9 cellular contexts compared by ENCODE assay signal in genomic region chr13:45331123-45331619, GRCh38. TPM values are rescaled to one million over a fixed set of nuclear protein-coding genes. Genes with fewer than 3 reads are reported as not detected.
DNase-seq lines count a peak whose midpoint lies in the region; TF ChIP-seq lines count a peak whose summit lies in the region.
"Had no signal": no experiment of that assay in that cellular context is flagged by ENCODE, and none has a peak within 500 bp of the region (broad histone marks: within the 10 kb centered on the region; RNA-seq: fewer than 3 reads in every experiment).

No MANE protein-coding gene starts in this region.

- H3K27me3 ChIP-seq in DOHH2 (ENCODE audit: control insufficient read depth, low read length) (no peaks in the 10 kb centered on the region), Karpas-422 (ENCODE audit: low read length) (no peaks in the 10 kb centered on the region)
- H3K27me3 ChIP-seq: heart right ventricle, testis had no signal

- H3K36me3 ChIP-seq in DOHH2 (ENCODE audit: control insufficient read depth, low read length) (peaks cover 33% of the 10 kb centered on the region), Karpas-422 (ENCODE audit: insufficient read depth, low read length) (peaks cover 2% of the 10 kb centered on the region; the same call in 1 of the 2 replicates)

- H3K9me3 Mint-ChIP-seq in activated CD4-positive, alpha-beta memory T cell treated with anti-CD3 and anti-CD28 coated beads, Interleukin-2, amount 10 ng/mL, durations not matched to agents 7 days and 5 days: no peaks in the 10 kb centered on the region
- no peaks in the 10 kb centered on the region for H3K9me3 Mint-ChIP-seq in nephron

- H3K9ac ChIP-seq in Karpas-422 (ENCODE audit: low read length): no peak overlapping the region

- H2AFZ ChIP-seq in Karpas-422 (ENCODE audit: low read length): no peak overlapping the region

- H3K79me2 ChIP-seq in DOHH2 (ENCODE audit: control insufficient read depth, low read length) (peaks cover 15% of the 10 kb centered on the region), Karpas-422 (ENCODE audit: low read length) (no peaks in the 10 kb centered on the region)

- H3K4me3 ChIP-seq in DOHH2 (ENCODE audit: low read length): no peak overlapping the region
- H3K4me3 ChIP-seq in Karpas-422 (ENCODE audit: low read length): no peak overlapping the region
- H3K4me3 ChIP-seq: heart right ventricle, testis had no signal

- DNase-seq in Karpas-422 (peak; percentile 53), HEK293T (ENCODE audit: extremely low spot score) (no peak), SKM-1 treated with dmso at 0.1 percent for 144 hours (lab: John Stamatoyannopoulos, UW; ENCODE audit: unreplicated experiment) (no peak), T1000 (lab: John Stamatoyannopoulos, UW) (no peak)
- no peak for DNase-seq in activated CD4-positive, alpha-beta memory T cell treated with anti-CD3 and anti-CD28 coated beads, Interleukin-2, amount 10 ng/mL, durations not matched to agents 7 days and 5 days
- DNase-seq: heart right ventricle, testis had no signal

- H3K27me3 Mint-ChIP-seq in activated CD4-positive, alpha-beta memory T cell treated with anti-CD3 and anti-CD28 coated beads, Interleukin-2, amount 10 ng/mL, durations not matched to agents 7 days and 5 days: no peaks in the 10 kb centered on the region
- no peaks in the 10 kb centered on the region for H3K27me3 Mint-ChIP-seq in nephron (ENCODE audit: low read depth)

- CTCF ChIA-PET in activated CD4-positive, alpha-beta memory T cell treated with anti-CD3 and anti-CD28 coated beads, Interleukin-2, amount 10 ng/mL, durations not matched to agents 7 days and 5 days (lab: Charles Lee): interaction anchor here (0.9 to 1.8 kb wide), 2 partner anchors 9 to 21 kb away, joined by 3 to 5 read pairs; no protein-coding TSS in a partner anchor
- CTCF ChIA-PET in HEK293T (lab: Yijun Ruan, JAX): no interaction called here

- H4K20me1 ChIP-seq in DOHH2 (ENCODE audit: control insufficient read depth, insufficient read depth, low read depth, low read length) (peaks cover 24% of the 10 kb centered on the region), Karpas-422 (ENCODE audit: insufficient read depth, low read depth, low read length) (peaks cover 18% of the 10 kb centered on the region; the same call in 1 of the 2 replicates)

- H3F3A ChIP-seq in DOHH2 (ENCODE audit: control insufficient read depth, insufficient read depth): peaks cover 66% of the 10 kb centered on the region

- POLR2A ChIA-PET in activated CD4-positive, alpha-beta memory T cell treated with anti-CD3 and anti-CD28 coated beads, Interleukin-2, amount 10 ng/mL, durations not matched to agents 7 days and 5 days (lab: Charles Lee): interaction anchor here (1.4 to 4.7 kb wide), 2 partner anchors 9 to 13 kb away, joined by 3 to 34 read pairs; partner anchors contain the start of gene TPT1
- POLR2A ChIA-PET in HEK293T (lab: Yijun Ruan, JAX): interaction anchor here (0.8 to 1.5 kb wide), 6 partner anchors 9 to 285 kb away, joined by 3 to 5 read pairs (median 3); partner anchors contain the start of genes SLC25A30 and TPT1

- peaks cover 41% of the 10 kb centered on the region for H3K36me3 Mint-ChIP-seq in activated CD4-positive, alpha-beta memory T cell treated with anti-CD3 and anti-CD28 coated beads, Interleukin-2, amount 10 ng/mL, durations not matched to agents 7 days and 5 days (ENCODE audit: low read depth)
- H3K36me3 Mint-ChIP-seq in nephron (ENCODE audit: low read depth): peaks cover 28% of the 10 kb centered on the region

- TF ChIP-seq CTCF in DOHH2 (IDR thresholded peaks at IDR 0.05; ENCODE audit: low read depth, low read length, poor library complexity, severe bottlenecking) (no peak), nephron (IDR thresholded peaks at IDR 0.05; ENCODE audit: unreplicated experiment in 3 of 3) (no peak)

- H3K27ac Mint-ChIP-seq in activated CD4-positive, alpha-beta memory T cell treated with anti-CD3 and anti-CD28 coated beads, Interleukin-2, amount 10 ng/mL, durations not matched to agents 7 days and 5 days: peak overlapping the region; percentile 3
- H3K27ac Mint-ChIP-seq in nephron: peak overlapping the region in 2 of 3 experiments; percentile 14 to 40

- H3K4me3 Mint-ChIP-seq in activated CD4-positive, alpha-beta memory T cell treated with anti-CD3 and anti-CD28 coated beads, Interleukin-2, amount 10 ng/mL, durations not matched to agents 7 days and 5 days: no peak overlapping the region
- H3K4me3 Mint-ChIP-seq in nephron: no peak overlapping the region

- H3K9me2 ChIP-seq in DOHH2 (replicated peaks; ENCODE audit: control insufficient read depth, low read length) (no peaks in the 10 kb centered on the region), Karpas-422 (replicated peaks; ENCODE audit: insufficient read depth, low read length) (no peaks in the 10 kb centered on the region)

- peaks cover 82% of the 10 kb centered on the region for H3K4me1 Mint-ChIP-seq in activated CD4-positive, alpha-beta memory T cell treated with anti-CD3 and anti-CD28 coated beads, Interleukin-2, amount 10 ng/mL, durations not matched to agents 7 days and 5 days
- peaks cover 23% of the 10 kb centered on the region for H3K4me1 Mint-ChIP-seq in nephron

- H3K4me2 ChIP-seq in DOHH2 (ENCODE audit: low read length) (no peak overlapping the region), Karpas-422 (ENCODE audit: low read depth, low read length, poor library complexity, severe bottlenecking) (no peak overlapping the region)

- H3K4me1 ChIP-seq in DOHH2 (ENCODE audit: control insufficient read depth, low read length) (peaks cover 60% of the 10 kb centered on the region), Karpas-422 (ENCODE audit: low read length) (peaks cover 13% of the 10 kb centered on the region)

- H3K27ac ChIP-seq in DOHH2 (ENCODE audit: low read depth, low read length) (peak overlapping the region; percentile 7; the same call in 1 of the 2 replicates), Karpas-422 (ENCODE audit: low read length) (no peak overlapping the region)
- H3K27ac ChIP-seq: testis had no signal

- H3K9me3 ChIP-seq in DOHH2 (ENCODE audit: control insufficient read depth, insufficient read depth, low read length) (no peaks in the 10 kb centered on the region), Karpas-422 (ENCODE audit: low read length) (no peaks in the 10 kb centered on the region)
- H3K9me3 ChIP-seq: testis had no signal

TF ChIP-seq in HEK293T, 16 proteins besides CTCF, POLR2A, EP300 and RAD21:
- TF ChIP-seq ELF4 (IDR thresholded peaks at IDR 0.05) (no peak), FOXM1 (IDR thresholded peaks at IDR 0.05; ENCODE audit: borderline replicate concordance) (no peak), TARDBP (IDR thresholded peaks at IDR 0.05) (no peak), BHLHE40 (IDR thresholded peaks at IDR 0.05; ENCODE audit: borderline replicate concordance) (no peak), SP1 (IDR thresholded peaks at IDR 0.05) (no peak), FOXK2 (IDR thresholded peaks at IDR 0.05) (no peak), NFRKB (IDR thresholded peaks at IDR 0.05) (no peak), SUZ12 (IDR thresholded peaks at IDR 0.05) (no peak), FOXA1 (IDR thresholded peaks at IDR 0.05) (no peak), CTBP1 (IDR thresholded peaks at IDR 0.05; ENCODE audit: borderline replicate concordance) (no peak), L3MBTL2 (conservative IDR thresholded peaks at IDR 0.05) (no peak; the same call in 1 of the 2 replicates), HDGF (IDR thresholded peaks at IDR 0.05; ENCODE audit: borderline replicate concordance) (no peak), LEF1 (IDR thresholded peaks at IDR 0.05; ENCODE audit: borderline replicate concordance) (no peak), ZNF384 (IDR thresholded peaks at IDR 0.05) (no peak), ARNT (IDR thresholded peaks at IDR 0.05) (no peak)
- TF ChIP-seq, protein P1, sequence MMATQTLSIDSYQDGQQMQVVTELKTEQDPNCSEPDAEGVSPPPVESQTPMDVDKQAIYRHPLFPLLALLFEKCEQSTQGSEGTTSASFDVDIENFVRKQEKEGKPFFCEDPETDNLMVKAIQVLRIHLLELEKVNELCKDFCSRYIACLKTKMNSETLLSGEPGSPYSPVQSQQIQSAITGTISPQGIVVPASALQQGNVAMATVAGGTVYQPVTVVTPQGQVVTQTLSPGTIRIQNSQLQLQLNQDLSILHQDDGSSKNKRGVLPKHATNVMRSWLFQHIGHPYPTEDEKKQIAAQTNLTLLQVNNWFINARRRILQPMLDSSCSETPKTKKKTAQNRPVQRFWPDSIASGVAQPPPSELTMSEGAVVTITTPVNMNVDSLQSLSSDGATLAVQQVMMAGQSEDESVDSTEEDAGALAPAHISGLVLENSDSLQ (IDR thresholded peaks at IDR 0.05): no peak
TF ChIP-seq in HEK293T: peak in this region for 0.

RNA-seq across cellular contexts. Expression of gene TPT1, which starts 9.8 kb away (rescaled TPM):
- 2,059 and 2,102 TPM in 2 replicates for total RNA-seq in Karpas-422 (2014; rRNA removed; shearing (Covaris generic); ENCODE audit: low replicate concordance)
- total RNA-seq in activated CD4-positive, alpha-beta memory T cell treated with anti-CD3 and anti-CD28 coated beads, Interleukin-2, amount 10 ng/mL, durations not matched to agents 7 days and 5 days: 1,000 to 10,000 TPM; 4,462 to 4,505 TPM
